ENCODE assay signal across 9 cellular contexts in the genomic region with DNA sequence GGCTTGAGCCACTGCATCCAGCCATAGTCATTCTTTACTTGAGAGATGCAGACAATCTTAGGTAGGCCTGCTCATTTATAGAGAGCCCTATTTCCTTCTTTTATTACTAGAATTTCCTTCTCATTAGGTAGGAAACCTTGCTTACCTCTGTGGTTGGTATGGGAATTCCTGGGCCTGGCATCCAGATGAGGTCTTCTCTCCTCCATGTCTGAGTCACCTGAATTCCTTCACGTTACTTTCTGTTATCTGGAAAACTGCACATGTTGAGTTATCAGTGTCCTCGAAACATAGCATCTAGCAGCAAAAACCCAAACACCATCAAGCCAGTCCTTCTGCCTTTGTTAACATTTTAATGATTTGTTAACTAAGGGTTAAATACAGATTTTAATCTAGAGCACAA. TPM values are rescaled to one million over a fixed set of nuclear protein-coding genes. Genes with fewer than 3 reads are reported as not detected.
A peak's percentile ranks its signal among the peaks of the same experiment; 100 is the strongest.
DNase-seq lines count a peak whose midpoint lies in the region; ATAC-seq, FAIRE-seq and TF ChIP-seq lines count a peak whose summit lies in the region.
"Had no signal": no experiment of that assay in that cellular context is flagged by ENCODE, and none has a peak within 500 bp of the region (broad histone marks: within the 10 kb centered on the region; RNA-seq: fewer than 3 reads in every experiment).

No MANE protein-coding gene starts in this region.

- H2AFZ ChIP-seq in DND-41 (ENCODE audit: low read depth, low read length), result no peak overlapping the region
- no peak overlapping the region for H2AFZ ChIP-seq in OCI-LY7 (ENCODE audit: low read length)

- peaks cover 82% of the 10 kb centered on the region for H3K79me2 ChIP-seq in DND-41 (ENCODE audit: insufficient read depth, low read length)
- H3K79me2 ChIP-seq in OCI-LY7 (ENCODE audit: insufficient read depth, low read depth, low read length), result peaks cover 72% of the 10 kb centered on the region

- WGBS in psoas muscle, 3 donors, result 66 to 73% (median 72%) methylated on average over 2 of the region's 2 CpGs

- POLR2A ChIA-PET in OCI-LY7 (lab: Charles Lee), result interaction anchor here (0.6 to 1.1 kb wide), 4 partner anchors 8 to 85 kb away, joined by 3 to 9 read pairs (median 4); no protein-coding TSS in a partner anchor

- H4K20me1 ChIP-seq in DND-41 (ENCODE audit: insufficient read depth, low read length) (peaks cover 18% of the 10 kb centered on the region; the same call in 1 of the 2 replicates), OCI-LY7 (ENCODE audit: insufficient read depth, low read length) (peaks cover 19% of the 10 kb centered on the region; the same call in 1 of the 2 replicates)

- TF ChIP-seq CTCF in DND-41 (IDR thresholded peaks at IDR 0.05; ENCODE audit: borderline replicate concordance, extremely low read depth, low read length, poor library complexity, severe bottlenecking) (no peak), OCI-LY7 (conservative IDR thresholded peaks at IDR 0.05; ENCODE audit: low read length) (no peak), psoas muscle (IDR thresholded peaks at IDR 0.05) (no peak)

- no peak for DNase-seq in DND-41
- no peak for DNase-seq in OCI-LY7 (ENCODE audit: low spot score)
- DNase-seq in effector memory CD4-positive, alpha-beta T cell, result no peak
- DNase-seq in psoas muscle, result no peak
- DNase-seq in NCI-H128 (lab: John Stamatoyannopoulos, UW; ENCODE audit: unreplicated experiment), result no peak
- DNase-seq in AG20443 (ENCODE audit: low spot score), result no peak
- DNase-seq in GM12892 (ENCODE audit: insufficient read length), result no peak
- no peak for DNase-seq in midbrain (lab: John Stamatoyannopoulos, UW)
- DNase-seq: glutamatergic neuron had no signal

- intact Hi-C loops in OCI-LY7 (cut with micrococcal nuclease; ENCODE audit: unreplicated experiment) (loop anchor here (10.0 kb wide), 1 partner anchor 839 kb away; the partner anchor contains the start of gene UBE2V1), psoas muscle (cut with DNase I) (no loop called here)

- H3K4me2 ChIP-seq in DND-41 (ENCODE audit: insufficient read depth, low read length), result peak overlapping the region; percentile 93
- peak overlapping the region; percentile 94 for H3K4me2 ChIP-seq in OCI-LY7 (ENCODE audit: low read length)

- H3K9me3 ChIP-seq in DND-41 (ENCODE audit: insufficient read depth, low read length, severe bottlenecking) (peaks cover 14% of the 10 kb centered on the region), OCI-LY7 (ENCODE audit: low read length) (no peaks in the 10 kb centered on the region; the same call in 1 of the 2 replicates), psoas muscle (no peaks in the 10 kb centered on the region)
- H3K9me3 ChIP-seq in effector memory CD4-positive, alpha-beta T cell (ENCODE audit: control insufficient read depth, low read length), result peaks cover 9% of the 10 kb centered on the region

- no peak for FAIRE-seq in GM12892 (lab: Jason Lieb, UNC)

- H3K27me3 ChIP-seq in DND-41 (ENCODE audit: insufficient read depth, low read length, poor library complexity), result no peaks in the 10 kb centered on the region
- no peaks in the 10 kb centered on the region for H3K27me3 ChIP-seq in effector memory CD4-positive, alpha-beta T cell (replicated peaks; ENCODE audit: control insufficient read depth, insufficient read depth, low read length, poor library complexity, severe bottlenecking)
- H3K27me3 ChIP-seq in psoas muscle (ENCODE audit: insufficient read depth in 3 of 3, low read length in 2 of 3), result no peaks in the 10 kb centered on the region

- CTCF ChIA-PET in OCI-LY7 (lab: Charles Lee; ENCODE audit: unreplicated experiment), result interaction anchor here (1.4 kb wide), 1 partner anchor 8 kb away, joined by 6 read pairs; no protein-coding TSS in a partner anchor

- no peaks in the 10 kb centered on the region for H3K9me2 ChIP-seq in OCI-LY7 (ENCODE audit: insufficient read depth, low read length)

- BruUV-seq in OCI-LY7 (replicated peaks; lab: Mats Ljungman, UMichigan), result no TSS peak

- no peak for ATAC-seq in DND-41 (ENCODE audit: insufficient read depth, low read depth)
- ATAC-seq in psoas muscle, result no peak

- peaks cover 66% of the 10 kb centered on the region for H3K36me3 ChIP-seq in DND-41 (ENCODE audit: insufficient read depth, low read length)
- peaks cover 67% of the 10 kb centered on the region for H3K36me3 ChIP-seq in OCI-LY7 (ENCODE audit: insufficient read depth, low read length)
- peaks cover 39% of the 10 kb centered on the region for H3K36me3 ChIP-seq in effector memory CD4-positive, alpha-beta T cell (ENCODE audit: control insufficient read depth, insufficient read depth, low read length)
- H3K36me3 ChIP-seq in psoas muscle (ENCODE audit: insufficient read depth in 1 of 2, low read depth in 1 of 2), result peaks cover 13 to 66% of the 10 kb centered on the region in 2 donors

- H3K9ac ChIP-seq in DND-41 (ENCODE audit: low read depth, low read length), result 0 out of 2 replicates have a peak overlapping the region, but pooled peaks have one; percentile 83

- TF ChIP-seq POLR2A in GM12892 (IDR thresholded peaks at IDR 0.05; ENCODE audit: low read depth, low read length), result no peak

- H3K27ac ChIP-seq in DND-41 (ENCODE audit: low read length) (no peak overlapping the region), OCI-LY7 (ENCODE audit: low read depth, low read length, poor library complexity, severe bottlenecking) (peak overlapping the region; percentile 90), psoas muscle (peak overlapping the region; percentile 92)
- H3K27ac ChIP-seq in effector memory CD4-positive, alpha-beta T cell (ENCODE audit: insufficient read depth, low read length, poor library complexity, severe bottlenecking), result peak overlapping the region; percentile 93

- H3K4me3 ChIP-seq in DND-41 (ENCODE audit: low read depth in 1 of 2, low read length in 2 of 2), result no peak overlapping the region
- peak overlapping the region; percentile 100 for H3K4me3 ChIP-seq in OCI-LY7 (ENCODE audit: low read depth, low read length, poor library complexity, severe bottlenecking)
- H3K4me3 ChIP-seq in effector memory CD4-positive, alpha-beta T cell (ENCODE audit: insufficient read depth, low read depth, low read length, poor library complexity, severe bottlenecking), result peak overlapping the region; percentile 94
- H3K4me3 ChIP-seq in psoas muscle, result peak overlapping the region; percentile 84

- peaks cover 45% of the 10 kb centered on the region for H3K4me1 ChIP-seq in DND-41 (ENCODE audit: insufficient read depth, low read length)
- H3K4me1 ChIP-seq in OCI-LY7 (ENCODE audit: insufficient read depth, low read length, poor library complexity, severe bottlenecking), result peaks cover 24% of the 10 kb centered on the region
- peaks cover 23% of the 10 kb centered on the region for H3K4me1 ChIP-seq in effector memory CD4-positive, alpha-beta T cell (ENCODE audit: control insufficient read depth, insufficient read depth, low read length, poor library complexity, severe bottlenecking)
- peaks cover 40% of the 10 kb centered on the region for H3K4me1 ChIP-seq in psoas muscle

RNA-seq across cellular contexts. Expression of gene ZNFX1, which starts 2.2 kb away (rescaled TPM):
- total RNA-seq in OCI-LY7 (2014; rRNA removed; shearing (Covaris generic)), result 14.9 and 15.1 TPM in 2 replicates
- total RNA-seq in OCI-LY7 (2022), result 17.1 and 17.6 TPM in 2 replicates
- 10 to 100 TPM; 21.7 to 29.6 (median 24.6) TPM for total RNA-seq in psoas muscle
- polyA plus RNA-seq in psoas muscle, result 10 to 100 TPM in 2 of 3 donors, 1 to 10 TPM in 1; 8.4 to 16.1 (median 15.3) TPM
- 12.1 TPM for polyA plus RNA-seq in GM12892 (2012; ENCODE audit: missing spikeins)

RNA-seq across cellular contexts. Expression of gene DDX27, which starts 56.4 kb away (rescaled TPM):
- total RNA-seq in OCI-LY7 (2014; rRNA removed; shearing (Covaris generic)), result 48.2 and 53.9 TPM in 2 replicates
- total RNA-seq in OCI-LY7 (2022) (54.3 and 57.0 TPM in 2 replicates), psoas muscle (10 to 100 TPM; 19.4 to 32.6 (median 24.4) TPM)
- 10 to 100 TPM; 30.5 to 62.9 (median 41.4) TPM for polyA plus RNA-seq in psoas muscle
- polyA plus RNA-seq in GM12892 (2012; ENCODE audit: missing spikeins), result 35.6 TPM

Comparison
In these comparisons a context has a peak if more than half of its experiments do, and no peak if none do; other contexts are left out.
1. H3K4me3 ChIP-seq: peak in OCI-LY7 (single experiment), effector memory CD4-positive, alpha-beta T cell (single experiment) and psoas muscle (single experiment); none in DND-41 (0 of 2).